In the genomic region with DNA sequence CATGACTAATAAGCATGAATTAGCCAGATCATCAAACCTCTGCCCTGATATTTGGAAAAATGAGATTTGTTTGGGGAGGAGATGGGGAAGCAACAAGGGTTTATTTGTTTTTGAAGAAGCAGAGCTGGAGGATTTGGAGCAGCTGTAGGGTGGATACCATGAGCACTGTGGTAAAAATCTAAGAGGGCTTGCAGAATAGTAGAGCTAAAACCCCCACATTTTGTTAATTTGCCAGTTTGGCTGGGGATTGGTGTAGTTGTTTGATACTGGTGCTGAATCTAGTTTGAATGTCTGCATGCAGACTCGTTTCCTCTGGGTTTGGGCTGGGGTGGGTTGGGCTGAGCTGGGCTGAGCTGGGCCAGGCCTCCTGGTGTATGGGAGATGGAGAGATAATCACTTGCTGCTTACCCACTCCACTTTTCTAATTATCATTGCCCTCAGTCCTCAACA, we compare ENCODE assay signal across 15 cellular contexts. TPM values are rescaled to one million over a fixed set of nuclear protein-coding genes. Genes with fewer than 3 reads are reported as not detected.
DNase-seq lines count a peak whose midpoint lies in the region; TF ChIP-seq lines count a peak whose summit lies in the region.
"Had no signal": no experiment of that assay in that cellular context is flagged by ENCODE, and none has a peak within 500 bp of the region (broad histone marks: within the 10 kb centered on the region; RNA-seq: fewer than 3 reads in every experiment).

No MANE protein-coding gene starts in this region.

- H3K4me3 ChIP-seq in AG04450 (ENCODE audit: low read depth, low read length) (no peak overlapping the region), KMS-11 (IDR thresholded peaks at IDR 0.05; ENCODE audit: insufficient read depth, low read depth, low read length) (no peak overlapping the region), brain microvascular endothelial cell (ENCODE audit: low read depth, low read length) (no peak overlapping the region)
- H3K4me3 ChIP-seq: HAP-1 had no signal

- no peaks in the 10 kb centered on the region for H3K36me3 ChIP-seq in KMS-11 (ENCODE audit: insufficient read depth)
- no peaks in the 10 kb centered on the region for H3K36me3 ChIP-seq in brain microvascular endothelial cell (replicated peaks)
- H3K36me3 ChIP-seq: HAP-1 had no signal

- H3K4me1 Mint-ChIP-seq in mesothelial cell of epicardium: peaks cover 3% of the 10 kb centered on the region

- peaks cover 50% of the 10 kb centered on the region; the same call in 1 of the 2 replicates for H3K79me2 ChIP-seq in KMS-11 (ENCODE audit: insufficient read depth, low read depth)

- H3K9ac ChIP-seq in KMS-11: no peak overlapping the region

- H3K9me3 ChIP-seq in AG04450 (ENCODE audit: control insufficient read depth, insufficient read depth, low read length): peaks cover 4% of the 10 kb centered on the region; the same call in 1 of the 2 replicates
- H3K9me3 ChIP-seq: HAP-1 had no signal

- in situ Hi-C loops in brain microvascular endothelial cell (cut with HindIII; ENCODE audit: low pct_ligation_motif_present, low sequenced_read_pairs): no loop called here

- CTCF ChIA-PET in AG04450 (lab: Charles Lee): interaction anchor here (0.7 to 2.4 kb wide), 4 partner anchors 19 to 47 kb away, joined by 3 to 7 read pairs (median 5); no protein-coding TSS in a partner anchor

- H3K4me1 ChIP-seq in KMS-11 (ENCODE audit: low read depth, poor library complexity, severe bottlenecking): peaks cover 75% of the 10 kb centered on the region

- POLR2A ChIA-PET in AG04450 (lab: Yijun Ruan, JAX): interaction anchor here (0.8 to 2.0 kb wide), 4 partner anchors 14 to 44 kb away, joined by 3 to 12 read pairs (median 6); partner anchors contain the start of gene SMAD1

- no peaks in the 10 kb centered on the region for H3K27me3 ChIP-seq in AG04450 (ENCODE audit: control insufficient read depth, insufficient read depth, low read length)
- no peaks in the 10 kb centered on the region for H3K27me3 ChIP-seq in KMS-11 (ENCODE audit: insufficient read depth, low read depth)
- H3K27me3 ChIP-seq in brain microvascular endothelial cell (replicated peaks): no peaks in the 10 kb centered on the region

- H3K9me3 Mint-ChIP-seq in mesothelial cell of epicardium: peaks cover 5% of the 10 kb centered on the region
- H3K9me3 Mint-ChIP-seq: T-helper 1 cell treated with Interleukin-12 subunit alpha and Interleukin-12 subunit beta and Interleukin-4 antibody, amounts not matched to agents 30 μg/mL and 1 μg/mL, for 36 hours had no signal

- H3K27ac ChIP-seq in AG04450 (ENCODE audit: low read depth, low read length) (peak overlapping the region; percentile 41), KMS-11 (no peak overlapping the region), cingulate gyrus (ENCODE audit: low read depth, low read length) (peak overlapping the region; percentile 58), brain microvascular endothelial cell (no peak overlapping the region)

- no peaks in the 10 kb centered on the region; the same call in 1 of the 2 replicates for H4K20me1 ChIP-seq in KMS-11 (ENCODE audit: insufficient read depth)

- TF ChIP-seq CTCF in AG04450 (IDR thresholded peaks at IDR 0.05; ENCODE audit: low read depth, low read length): no peak
- TF ChIP-seq CTCF in KMS-11 (conservative IDR thresholded peaks at IDR 0.05; ENCODE audit: low read depth, low read length): no peak
- TF ChIP-seq CTCF in mesothelial cell of epicardium (IDR thresholded peaks at IDR 0.05; ENCODE audit: unreplicated experiment): no peak
- TF ChIP-seq CTCF in brain microvascular endothelial cell (IDR thresholded peaks at IDR 0.05; ENCODE audit: low read depth, low read length, missing control alignments): no peak

- no peaks in the 10 kb centered on the region for H3K27me3 Mint-ChIP-seq in mesothelial cell of epicardium (ENCODE audit: low read depth)

- H3K36me3 Mint-ChIP-seq in mesothelial cell of epicardium: peaks cover 9% of the 10 kb centered on the region

- no peak overlapping the region for H3K4me3 Mint-ChIP-seq in mesothelial cell of epicardium
- H3K4me3 Mint-ChIP-seq: T-helper 1 cell treated with Interleukin-12 subunit alpha and Interleukin-12 subunit beta and Interleukin-4 antibody, amounts not matched to agents 30 μg/mL and 1 μg/mL, for 36 hours had no signal

- H3K27ac Mint-ChIP-seq in mesothelial cell of epicardium: peak overlapping the region; percentile 48
- H3K27ac Mint-ChIP-seq: T-helper 1 cell treated with Interleukin-12 subunit alpha and Interleukin-12 subunit beta and Interleukin-4 antibody, amounts not matched to agents 30 μg/mL and 1 μg/mL, for 36 hours had no signal

- no peak overlapping the region for H2AFZ ChIP-seq in KMS-11 (ENCODE audit: low read depth)

- DNase-seq in AG04450 (ENCODE audit: low read depth, low spot score) (peak; percentile 47), mesothelial cell of epicardium (ENCODE audit: low spot score in 2 of 2, unreplicated experiment in 2 of 2) (no peak), NCI-H1105 (lab: John Stamatoyannopoulos, UW) (no peak), brain microvascular endothelial cell (no peak), NOMO-1 treated with dmso at 0.1 percent for 144 hours (lab: John Stamatoyannopoulos, UW; ENCODE audit: unreplicated experiment) (no peak), HCEC 1CT (no peak)
- DNase-seq: ACHN, activated gamma-delta T cell treated with Interleukin-2 at 50 U/mL for 16 hours, cerebellar nuclear complex, DMS53, NCI-H146 had no signal

- peak overlapping the region; percentile 11; the same call in 1 of the 2 replicates for H3K4me2 ChIP-seq in KMS-11

RNA-seq across cellular contexts. Expression of gene SMAD1, which starts 43.7 kb away (rescaled TPM):
- 59.0 and 64.7 TPM in 2 replicates for polyA plus RNA-seq in AG04450 (2011; rRNA removed)
- polyA minus RNA-seq in AG04450 (2011; rRNA and poly(A)+ RNA removed): 54.4 and 60.0 TPM in 2 replicates
- 35.6 to 40.5 TPM (median 38.4 TPM) in 3 replicates for total RNA-seq in mesothelial cell of epicardium

Comparison
In these comparisons a context has a peak if more than half of its experiments do, and no peak if none do; other contexts are left out.
1. H3K27ac ChIP-seq: peak in AG04450 (single experiment) and cingulate gyrus (single experiment); none in KMS-11 (single experiment) and brain microvascular endothelial cell (single experiment).